Comparison of ENCODE assay signal across 29 cellular contexts in the genomic region with DNA sequence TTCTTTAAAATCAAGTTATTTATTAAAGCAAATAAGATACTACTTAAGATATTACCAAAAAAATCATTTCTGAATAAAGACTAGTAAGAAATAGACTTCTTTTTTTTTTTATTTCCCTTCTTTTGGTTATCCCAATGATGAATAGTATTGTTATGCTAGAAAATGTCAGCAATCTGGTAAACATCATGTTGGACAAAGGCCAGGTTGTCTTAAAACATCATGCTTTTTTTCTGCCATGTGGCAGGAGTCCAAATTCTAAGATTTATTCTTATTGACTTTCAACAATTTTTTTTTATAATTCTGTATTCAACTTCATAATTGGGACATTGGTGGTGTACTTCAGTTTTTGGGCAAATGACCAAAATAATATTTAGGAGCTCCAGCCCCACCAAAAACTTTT. TPM values are rescaled to one million over a fixed set of nuclear protein-coding genes. Genes with fewer than 3 reads are reported as not detected.
DNase-seq lines count a peak whose midpoint lies in the region; ATAC-seq, FAIRE-seq and TF ChIP-seq lines count a peak whose summit lies in the region.
"Had no signal": no experiment of that assay in that cellular context is flagged by ENCODE, and none has a peak within 500 bp of the region (broad histone marks: within the 10 kb centered on the region; RNA-seq: fewer than 3 reads in every experiment).

No MANE protein-coding gene starts in this region.

- H3K27ac ChIP-seq in left ventricle myocardium inferior (replicated peaks) (peak overlapping the region; percentile 85), uterus (peak overlapping the region; percentile 39 to 97)
- H3K27ac ChIP-seq: C4-2B, cardiac muscle cell, foreskin keratinocyte, parathyroid adenoma, right lobe of liver, thyroid gland had no signal

- no peak for ATAC-seq in left cardiac atrium
- no peak for ATAC-seq in HG03342 (IDR thresholded peaks at IDR 0.05; ENCODE audit: unreplicated experiment)
- ATAC-seq: activated T-cell treated with anti-CD3 and anti-CD28 coated beads, Interleukin-2, amount 50 U/mL, for 72 hours; foreskin keratinocyte; GM12878; HepG2; left lung; right lobe of liver had no signal

- FAIRE-seq in TTC549 (lab: Jason Lieb, UNC) = peak; percentile 9
- FAIRE-seq: GM12878, HepG2 had no signal

- no peak for TF ChIP-seq POLR2A in uterus (IDR thresholded peaks at IDR 0.05)

- H3K36me3 ChIP-seq in left ventricle myocardium inferior = no peaks in the 10 kb centered on the region
- no peaks in the 10 kb centered on the region for H3K36me3 ChIP-seq in uterus
- H3K36me3 ChIP-seq: cardiac muscle cell, left lung, right lobe of liver, thyroid gland, WERI-Rb-1 had no signal

- H3K4me3 ChIP-seq in left ventricle myocardium inferior (peak overlapping the region; percentile 56), uterus (peak overlapping the region in 1 of 2 donors; percentile 52)
- H3K4me3 ChIP-seq: cardiac muscle cell, GM12878, left lung, right lobe of liver, thyroid gland had no signal

- DNase-seq in left ventricle myocardium inferior (no peak), left cardiac atrium (no peak), fibroblast of peridontal ligament (ENCODE audit: extremely low read depth) (peak; percentile 33), uterus (no peak), mucosa of gallbladder (ENCODE audit: low spot score) (no peak), AML-193 (lab: John Stamatoyannopoulos, UW) (no peak)
- DNase-seq: activated CD4-positive, alpha-beta T cell treated with anti-CD3 and anti-CD28 coated beads, Interleukin-2, amount 10 ng/mL, durations not matched to agents 24 days and 14 days; activated naive CD4-positive, alpha-beta T cell treated with anti-CD3 and anti-CD28 coated beads, Interleukin-2, amount 10 ng/mL, durations not matched to agents 7 days and 5 days; activated T-cell treated with anti-CD3 and anti-CD28 coated beads, Interleukin-2, amount 50 U/mL, for 72 hours; Calu3; dermis blood vessel endothelial cell; DND-41; foreskin keratinocyte; left lung; midbrain; NCI-H1092; NCI-H2081; NCI-H510A treated with DMSO at 0.1 percent for 48 hours; right lobe of liver; RPMI8226; thyroid gland had no signal

- intact Hi-C loops in left ventricle myocardium inferior (cut with micrococcal nuclease) (no loop called here), left cardiac atrium (cut with DNase I) (loop anchor here in 1 of 2 donors (10.0 kb wide), 1 partner anchor 153 kb away; no protein-coding TSS in a partner anchor), uterus (cut with DNase I; ENCODE audit: low total_unique reads) (no loop called here)

- TF ChIP-seq CTCF in left ventricle myocardium inferior (IDR thresholded peaks at IDR 0.05; ENCODE audit: borderline replicate concordance) = no peak
- TF ChIP-seq CTCF in uterus (IDR thresholded peaks at IDR 0.05) = no peak

- H3K9me3 ChIP-seq in left ventricle myocardium inferior (replicated peaks) (peaks cover 2% of the 10 kb centered on the region), uterus (no peaks in the 10 kb centered on the region)
- H3K9me3 ChIP-seq: left lung, right lobe of liver, thyroid gland had no signal

- H3K4me1 ChIP-seq in left ventricle myocardium inferior = peaks cover 2% of the 10 kb centered on the region
- H3K4me1 ChIP-seq in uterus = peaks cover 0 to 5% of the 10 kb centered on the region in 2 donors
- H3K4me1 ChIP-seq: foreskin keratinocyte, left lung, parathyroid adenoma, right lobe of liver, thyroid gland had no signal

- H3K27me3 ChIP-seq in left ventricle myocardium inferior (ENCODE audit: low read depth) (no peaks in the 10 kb centered on the region), uterus (no peaks in the 10 kb centered on the region)
- H3K27me3 ChIP-seq: cardiac muscle cell, foreskin keratinocyte, left lung, right lobe of liver, thyroid gland had no signal

RNA-seq across cellular contexts. Expression of a gene that starts 10.6 kb away (rescaled TPM):
- total RNA-seq in left ventricle myocardium inferior = 716 TPM
- 1,000 to 10,000 TPM; 1,324 to 1,437 TPM for total RNA-seq in left cardiac atrium
- total RNA-seq in uterus = 1,000 to 10,000 TPM; 1,699 to 4,675 (median 2,258) TPM
- 387 TPM for total RNA-seq in mucosa of gallbladder
- total RNA-seq: activated CD4-positive, alpha-beta T cell treated with anti-CD3 and anti-CD28 coated beads, Interleukin-2, amount 10 ng/mL, durations not matched to agents 24 days and 14 days; activated T-cell treated with anti-CD3 and anti-CD28 coated beads, Interleukin-2, amount 50 U/mL, for 72 hours; Calu3; HepG2 had no signal
